1 cellular context compared by ENCODE assay signal in the genomic region with DNA sequence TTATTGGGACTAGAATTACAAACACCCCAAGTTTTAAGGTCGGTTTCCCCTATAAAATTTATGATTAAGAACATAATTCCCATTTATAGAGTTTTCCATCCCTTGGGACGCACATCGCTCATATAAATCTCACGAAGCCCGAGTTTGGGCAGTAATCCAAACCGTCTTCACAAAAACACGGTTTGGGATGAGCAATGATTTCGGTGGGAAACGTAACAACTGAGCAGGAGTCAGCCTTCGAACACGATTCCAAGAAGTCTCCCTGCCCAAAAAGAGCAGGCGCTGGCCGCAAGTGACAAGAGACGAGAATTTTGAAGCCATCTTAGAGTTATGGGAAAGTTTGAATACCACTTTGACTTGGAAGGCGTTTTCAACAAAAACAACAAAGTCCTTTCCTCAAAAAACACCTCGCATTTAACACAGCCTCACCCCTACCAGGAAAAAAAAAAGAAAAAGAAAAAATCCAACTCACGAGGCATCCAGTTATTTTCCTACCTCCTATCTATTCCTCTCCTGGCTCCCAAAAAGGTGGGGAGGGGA.
TF ChIP-seq lines count a peak whose summit lies in the region.

No MANE protein-coding gene starts in this region.

TF ChIP-seq in K562, 482 proteins besides CTCF, POLR2A, EP300 and RAD21 (continued from another document and continues in another):
- TF ChIP-seq, protein P1, sequence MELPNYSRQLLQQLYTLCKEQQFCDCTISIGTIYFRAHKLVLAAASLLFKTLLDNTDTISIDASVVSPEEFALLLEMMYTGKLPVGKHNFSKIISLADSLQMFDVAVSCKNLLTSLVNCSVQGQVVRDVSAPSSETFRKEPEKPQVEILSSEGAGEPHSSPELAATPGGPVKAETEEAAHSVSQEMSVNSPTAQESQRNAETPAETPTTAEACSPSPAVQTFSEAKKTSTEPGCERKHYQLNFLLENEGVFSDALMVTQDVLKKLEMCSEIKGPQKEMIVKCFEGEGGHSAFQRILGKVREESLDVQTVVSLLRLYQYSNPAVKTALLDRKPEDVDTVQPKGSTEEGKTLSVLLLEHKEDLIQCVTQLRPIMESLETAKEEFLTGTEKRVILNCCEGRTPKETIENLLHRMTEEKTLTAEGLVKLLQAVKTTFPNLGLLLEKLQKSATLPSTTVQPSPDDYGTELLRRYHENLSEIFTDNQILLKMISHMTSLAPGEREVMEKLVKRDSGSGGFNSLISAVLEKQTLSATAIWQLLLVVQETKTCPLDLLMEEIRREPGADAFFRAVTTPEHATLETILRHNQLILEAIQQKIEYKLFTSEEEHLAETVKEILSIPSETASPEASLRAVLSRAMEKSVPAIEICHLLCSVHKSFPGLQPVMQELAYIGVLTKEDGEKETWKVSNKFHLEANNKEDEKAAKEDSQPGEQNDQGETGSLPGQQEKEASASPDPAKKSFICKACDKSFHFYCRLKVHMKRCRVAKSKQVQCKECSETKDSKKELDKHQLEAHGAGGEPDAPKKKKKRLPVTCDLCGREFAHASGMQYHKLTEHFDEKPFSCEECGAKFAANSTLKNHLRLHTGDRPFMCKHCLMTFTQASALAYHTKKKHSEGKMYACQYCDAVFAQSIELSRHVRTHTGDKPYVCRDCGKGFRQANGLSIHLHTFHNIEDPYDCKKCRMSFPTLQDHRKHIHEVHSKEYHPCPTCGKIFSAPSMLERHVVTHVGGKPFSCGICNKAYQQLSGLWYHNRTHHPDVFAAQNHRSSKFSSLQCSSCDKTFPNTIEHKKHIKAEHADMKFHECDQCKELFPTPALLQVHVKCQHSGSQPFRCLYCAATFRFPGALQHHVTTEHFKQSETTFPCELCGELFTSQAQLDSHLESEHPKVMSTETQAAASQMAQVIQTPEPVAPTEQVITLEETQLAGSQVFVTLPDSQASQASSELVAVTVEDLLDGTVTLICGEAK (IDR thresholded peaks at IDR 0.05), result 0 out of 2 replicates have a peak, but pooled peaks have one; percentile 38
- TF ChIP-seq, protein P1 (CRISPR knock-in tag; IDR thresholded peaks at IDR 0.05), result no peak
- TF ChIP-seq, protein P2, sequence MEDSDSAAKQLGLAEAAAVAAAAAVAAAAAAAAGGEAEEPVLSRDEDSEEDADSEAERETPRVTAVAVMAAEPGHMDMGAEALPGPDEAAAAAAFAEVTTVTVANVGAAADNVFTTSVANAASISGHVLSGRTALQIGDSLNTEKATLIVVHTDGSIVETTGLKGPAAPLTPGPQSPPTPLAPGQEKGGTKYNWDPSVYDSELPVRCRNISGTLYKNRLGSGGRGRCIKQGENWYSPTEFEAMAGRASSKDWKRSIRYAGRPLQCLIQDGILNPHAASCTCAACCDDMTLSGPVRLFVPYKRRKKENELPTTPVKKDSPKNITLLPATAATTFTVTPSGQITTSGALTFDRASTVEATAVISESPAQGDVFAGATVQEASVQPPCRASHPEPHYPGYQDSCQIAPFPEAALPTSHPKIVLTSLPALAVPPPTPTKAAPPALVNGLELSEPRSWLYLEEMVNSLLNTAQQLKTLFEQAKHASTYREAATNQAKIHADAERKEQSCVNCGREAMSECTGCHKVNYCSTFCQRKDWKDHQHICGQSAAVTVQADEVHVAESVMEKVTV (CRISPR knock-in tag; IDR thresholded peaks at IDR 0.05), result no peak
- TF ChIP-seq SAP30 (IDR thresholded peaks at IDR 0.05; ENCODE audit: borderline replicate concordance, insufficient read depth, low read depth, low read length, poor library complexity, severe bottlenecking), result no peak
- TF ChIP-seq, protein P3, sequence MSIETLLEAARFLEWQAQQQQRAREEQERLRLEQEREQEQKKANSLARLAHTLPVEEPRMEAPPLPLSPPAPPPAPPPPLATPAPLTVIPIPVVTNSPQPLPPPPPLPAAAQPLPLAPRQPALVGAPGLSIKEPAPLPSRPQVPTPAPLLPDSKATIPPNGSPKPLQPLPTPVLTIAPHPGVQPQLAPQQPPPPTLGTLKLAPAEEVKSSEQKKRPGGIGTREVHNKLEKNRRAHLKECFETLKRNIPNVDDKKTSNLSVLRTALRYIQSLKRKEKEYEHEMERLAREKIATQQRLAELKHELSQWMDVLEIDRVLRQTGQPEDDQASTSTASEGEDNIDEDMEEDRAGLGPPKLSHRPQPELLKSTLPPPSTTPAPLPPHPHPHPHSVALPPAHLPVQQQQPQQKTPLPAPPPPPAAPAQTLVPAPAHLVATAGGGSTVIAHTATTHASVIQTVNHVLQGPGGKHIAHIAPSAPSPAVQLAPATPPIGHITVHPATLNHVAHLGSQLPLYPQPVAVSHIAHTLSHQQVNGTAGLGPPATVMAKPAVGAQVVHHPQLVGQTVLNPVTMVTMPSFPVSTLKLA (conservative IDR thresholded peaks at IDR 0.05), result no peak
- TF ChIP-seq GATA2 (CRISPR knock-in tag; IDR thresholded peaks at IDR 0.05), result no peak
- no peak for TF ChIP-seq TARDBP (IDR thresholded peaks at IDR 0.05)
- TF ChIP-seq, protein P4, sequence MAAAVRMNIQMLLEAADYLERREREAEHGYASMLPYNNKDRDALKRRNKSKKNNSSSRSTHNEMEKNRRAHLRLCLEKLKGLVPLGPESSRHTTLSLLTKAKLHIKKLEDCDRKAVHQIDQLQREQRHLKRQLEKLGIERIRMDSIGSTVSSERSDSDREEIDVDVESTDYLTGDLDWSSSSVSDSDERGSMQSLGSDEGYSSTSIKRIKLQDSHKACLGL (CRISPR knock-in tag; IDR thresholded peaks at IDR 0.05; ENCODE audit: borderline replicate concordance, poor library complexity, severe bottlenecking), result no peak
- no peak for TF ChIP-seq ZFP36 (IDR thresholded peaks at IDR 0.05; ENCODE audit: low read depth, low read length, partially characterized antibody)
- no peak for TF ChIP-seq ZNF780A (CRISPR knock-in tag; IDR thresholded peaks at IDR 0.05)
- TF ChIP-seq, protein P5, sequence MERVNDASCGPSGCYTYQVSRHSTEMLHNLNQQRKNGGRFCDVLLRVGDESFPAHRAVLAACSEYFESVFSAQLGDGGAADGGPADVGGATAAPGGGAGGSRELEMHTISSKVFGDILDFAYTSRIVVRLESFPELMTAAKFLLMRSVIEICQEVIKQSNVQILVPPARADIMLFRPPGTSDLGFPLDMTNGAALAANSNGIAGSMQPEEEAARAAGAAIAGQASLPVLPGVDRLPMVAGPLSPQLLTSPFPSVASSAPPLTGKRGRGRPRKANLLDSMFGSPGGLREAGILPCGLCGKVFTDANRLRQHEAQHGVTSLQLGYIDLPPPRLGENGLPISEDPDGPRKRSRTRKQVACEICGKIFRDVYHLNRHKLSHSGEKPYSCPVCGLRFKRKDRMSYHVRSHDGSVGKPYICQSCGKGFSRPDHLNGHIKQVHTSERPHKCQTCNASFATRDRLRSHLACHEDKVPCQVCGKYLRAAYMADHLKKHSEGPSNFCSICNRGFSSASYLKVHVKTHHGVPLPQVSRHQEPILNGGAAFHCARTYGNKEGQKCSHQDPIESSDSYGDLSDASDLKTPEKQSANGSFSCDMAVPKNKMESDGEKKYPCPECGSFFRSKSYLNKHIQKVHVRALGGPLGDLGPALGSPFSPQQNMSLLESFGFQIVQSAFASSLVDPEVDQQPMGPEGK (CRISPR knock-in tag; IDR thresholded peaks at IDR 0.05; ENCODE audit: borderline replicate concordance), result no peak
- no peak for TF ChIP-seq ZBTB8A (IDR thresholded peaks at IDR 0.05; ENCODE audit: partially characterized antibody)
- TF ChIP-seq, protein P6, sequence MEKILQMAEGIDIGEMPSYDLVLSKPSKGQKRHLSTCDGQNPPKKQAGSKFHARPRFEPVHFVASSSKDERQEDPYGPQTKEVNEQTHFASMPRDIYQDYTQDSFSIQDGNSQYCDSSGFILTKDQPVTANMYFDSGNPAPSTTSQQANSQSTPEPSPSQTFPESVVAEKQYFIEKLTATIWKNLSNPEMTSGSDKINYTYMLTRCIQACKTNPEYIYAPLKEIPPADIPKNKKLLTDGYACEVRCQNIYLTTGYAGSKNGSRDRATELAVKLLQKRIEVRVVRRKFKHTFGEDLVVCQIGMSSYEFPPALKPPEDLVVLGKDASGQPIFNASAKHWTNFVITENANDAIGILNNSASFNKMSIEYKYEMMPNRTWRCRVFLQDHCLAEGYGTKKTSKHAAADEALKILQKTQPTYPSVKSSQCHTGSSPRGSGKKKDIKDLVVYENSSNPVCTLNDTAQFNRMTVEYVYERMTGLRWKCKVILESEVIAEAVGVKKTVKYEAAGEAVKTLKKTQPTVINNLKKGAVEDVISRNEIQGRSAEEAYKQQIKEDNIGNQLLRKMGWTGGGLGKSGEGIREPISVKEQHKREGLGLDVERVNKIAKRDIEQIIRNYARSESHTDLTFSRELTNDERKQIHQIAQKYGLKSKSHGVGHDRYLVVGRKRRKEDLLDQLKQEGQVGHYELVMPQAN (IDR thresholded peaks at IDR 0.05; ENCODE audit: borderline replicate concordance), result peak; percentile 46; the same call in 1 of the 2 replicates
- TF ChIP-seq NUFIP1 (IDR thresholded peaks at IDR 0.05; ENCODE audit: partially characterized antibody), result no peak
- no peak for TF ChIP-seq PHF8 (IDR thresholded peaks at IDR 0.05; ENCODE audit: borderline replicate concordance, low read length)
- TF ChIP-seq ZNF3 (CRISPR knock-in tag; IDR thresholded peaks at IDR 0.05), result no peak
- TF ChIP-seq, protein P7, sequence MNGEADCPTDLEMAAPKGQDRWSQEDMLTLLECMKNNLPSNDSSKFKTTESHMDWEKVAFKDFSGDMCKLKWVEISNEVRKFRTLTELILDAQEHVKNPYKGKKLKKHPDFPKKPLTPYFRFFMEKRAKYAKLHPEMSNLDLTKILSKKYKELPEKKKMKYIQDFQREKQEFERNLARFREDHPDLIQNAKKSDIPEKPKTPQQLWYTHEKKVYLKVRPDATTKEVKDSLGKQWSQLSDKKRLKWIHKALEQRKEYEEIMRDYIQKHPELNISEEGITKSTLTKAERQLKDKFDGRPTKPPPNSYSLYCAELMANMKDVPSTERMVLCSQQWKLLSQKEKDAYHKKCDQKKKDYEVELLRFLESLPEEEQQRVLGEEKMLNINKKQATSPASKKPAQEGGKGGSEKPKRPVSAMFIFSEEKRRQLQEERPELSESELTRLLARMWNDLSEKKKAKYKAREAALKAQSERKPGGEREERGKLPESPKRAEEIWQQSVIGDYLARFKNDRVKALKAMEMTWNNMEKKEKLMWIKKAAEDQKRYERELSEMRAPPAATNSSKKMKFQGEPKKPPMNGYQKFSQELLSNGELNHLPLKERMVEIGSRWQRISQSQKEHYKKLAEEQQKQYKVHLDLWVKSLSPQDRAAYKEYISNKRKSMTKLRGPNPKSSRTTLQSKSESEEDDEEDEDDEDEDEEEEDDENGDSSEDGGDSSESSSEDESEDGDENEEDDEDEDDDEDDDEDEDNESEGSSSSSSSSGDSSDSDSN (IDR thresholded peaks at IDR 0.05; ENCODE audit: borderline replicate concordance in 1 of 2, low read depth in 2 of 2, low read length in 2 of 2), result peak in 1 of 2 experiments; percentile 35; a peak in 1 of 4 replicates
- TF ChIP-seq FOXP1 (CRISPR knock-in tag; IDR thresholded peaks at IDR 0.05), result no peak
- no peak for TF ChIP-seq ZNF764 (CRISPR knock-in tag; IDR thresholded peaks at IDR 0.05; ENCODE audit: low read depth)
- TF ChIP-seq GABPB1 (CRISPR knock-in tag; IDR thresholded peaks at IDR 0.05), result no peak
- no peak for TF ChIP-seq ADNP (tag; IDR thresholded peaks at IDR 0.05)
- peak; percentile 25 to 26; a peak in 1 of 4 replicates for TF ChIP-seq NRF1 (conservative IDR thresholded peaks at IDR 0.05 in 1 of 2, IDR thresholded peaks at IDR 0.05 in 1 of 2)
- no peak for TF ChIP-seq ZNF124 (CRISPR knock-in tag; IDR thresholded peaks at IDR 0.05)
- TF ChIP-seq ILK (tag; IDR thresholded peaks at IDR 0.05; ENCODE audit: borderline replicate concordance, low read depth), result no peak
- no peak for TF ChIP-seq TCFL5 (CRISPR knock-in tag; conservative IDR thresholded peaks at IDR 0.05)
- peak; percentile 32; the same call in 1 of the 2 replicates for TF ChIP-seq EP400 (IDR thresholded peaks at IDR 0.05)
- no peak for TF ChIP-seq HDGF (IDR thresholded peaks at IDR 0.05)
- no peak for TF ChIP-seq ZNF830 (CRISPR knock-in tag; IDR thresholded peaks at IDR 0.05)
- TF ChIP-seq, protein P8, sequence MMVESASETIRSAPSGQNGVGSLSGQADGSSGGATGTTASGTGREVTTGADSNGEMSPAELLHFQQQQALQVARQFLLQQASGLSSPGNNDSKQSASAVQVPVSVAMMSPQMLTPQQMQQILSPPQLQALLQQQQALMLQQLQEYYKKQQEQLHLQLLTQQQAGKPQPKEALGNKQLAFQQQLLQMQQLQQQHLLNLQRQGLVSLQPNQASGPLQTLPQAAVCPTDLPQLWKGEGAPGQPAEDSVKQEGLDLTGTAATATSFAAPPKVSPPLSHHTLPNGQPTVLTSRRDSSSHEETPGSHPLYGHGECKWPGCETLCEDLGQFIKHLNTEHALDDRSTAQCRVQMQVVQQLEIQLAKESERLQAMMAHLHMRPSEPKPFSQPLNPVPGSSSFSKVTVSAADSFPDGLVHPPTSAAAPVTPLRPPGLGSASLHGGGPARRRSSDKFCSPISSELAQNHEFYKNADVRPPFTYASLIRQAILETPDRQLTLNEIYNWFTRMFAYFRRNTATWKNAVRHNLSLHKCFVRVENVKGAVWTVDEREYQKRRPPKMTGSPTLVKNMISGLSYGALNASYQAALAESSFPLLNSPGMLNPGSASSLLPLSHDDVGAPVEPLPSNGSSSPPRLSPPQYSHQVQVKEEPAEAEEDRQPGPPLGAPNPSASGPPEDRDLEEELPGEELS (CRISPR knock-in tag; IDR thresholded peaks at IDR 0.05; ENCODE audit: borderline replicate concordance), result no peak
- no peak for TF ChIP-seq YBX1 (IDR thresholded peaks at IDR 0.05)
- TF ChIP-seq KDM2B (CRISPR knock-in tag; IDR thresholded peaks at IDR 0.05), result no peak
- no peak for TF ChIP-seq TAF1 (IDR thresholded peaks at IDR 0.05; ENCODE audit: control insufficient read depth, extremely low read depth, insufficient read depth, low read length, severe bottlenecking)
